ENCODE assay signal across 19 cellular contexts in the genomic region with DNA sequence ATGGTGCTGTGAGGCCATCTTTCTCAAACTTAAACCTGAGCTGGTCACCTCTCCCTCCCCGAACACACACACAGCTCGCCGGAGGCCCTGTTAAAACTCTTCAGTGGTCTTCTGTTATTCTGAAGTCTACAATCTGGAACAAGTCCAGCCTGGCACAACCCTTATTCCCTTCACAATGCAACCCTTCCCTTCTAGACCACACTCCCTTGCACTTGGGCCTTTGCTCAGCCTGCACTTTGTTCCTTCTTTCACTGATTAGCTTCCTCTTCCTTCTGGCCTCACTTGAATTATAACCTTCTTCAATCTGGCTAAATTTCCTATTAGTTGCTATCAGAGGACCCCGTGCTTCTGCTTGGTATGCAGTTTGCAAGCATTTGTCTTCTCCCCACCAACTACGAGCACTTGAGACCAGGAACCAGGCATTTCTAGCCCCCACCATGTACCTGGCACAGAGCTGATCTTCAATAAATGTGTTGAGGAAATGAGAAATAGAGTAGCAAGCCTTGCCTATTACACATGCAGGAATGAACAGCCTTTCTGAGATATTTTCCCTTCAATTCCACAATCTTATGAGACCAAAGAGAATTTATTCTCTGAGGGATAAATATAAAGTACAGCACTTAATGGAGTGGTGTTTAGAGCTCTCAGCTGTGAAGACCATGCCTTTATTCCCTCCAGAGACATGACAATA.
A peak's percentile ranks its signal among the peaks of the same experiment; 100 is the strongest.
DNase-seq lines count a peak whose midpoint lies in the region; ATAC-seq, FAIRE-seq and TF ChIP-seq lines count a peak whose summit lies in the region.
"Had no signal": no experiment of that assay in that cellular context is flagged by ENCODE, and none has a peak within 500 bp of the region (broad histone marks: within the 10 kb centered on the region; RNA-seq: fewer than 3 reads in every experiment).

No MANE protein-coding gene starts in this region.

- H3K4me1 ChIP-seq in HepG2 (ENCODE audit: insufficient read depth, low read length) = peaks cover 31% of the 10 kb centered on the region

- TF ChIP-seq EP300 in HepG2 (IDR thresholded peaks at IDR 0.05; ENCODE audit: low read depth in 2 of 2, low read length in 2 of 2) = no peak
- no peak for TF ChIP-seq EP300 in HepG2 (CRISPR knock-in tag; IDR thresholded peaks at IDR 0.05; ENCODE audit: borderline replicate concordance)

- H3K4me3 Mint-ChIP-seq in stimulated activated naive B cell treated with anti-CD40 and anti-IgM and Interleukin-4, amounts not matched to agents 10 μg/mL and 1 μg/mL and 100 μg/mL, for 72 hours = no peak overlapping the region

- BruUV-seq in HepG2 (replicated peaks; lab: Mats Ljungman, UMichigan) = no TSS peak

- no peak overlapping the region for H3K4me3 ChIP-seq in HepG2 (replicated peaks in 1 of 3; ENCODE audit: insufficient read depth in 1 of 3, low read depth in 2 of 3, low read length in 3 of 3)
- H3K4me3 ChIP-seq: SK-N-MC had no signal

- TF ChIP-seq POLR2A in HepG2 (IDR thresholded peaks at IDR 0.05; ENCODE audit: insufficient read depth in 1 of 2, low read depth in 2 of 2, low read length in 2 of 2) = no peak

- no peaks in the 10 kb centered on the region for H3K9me3 ChIP-seq in HepG2 (ENCODE audit: low read length)
- H3K9me3 ChIP-seq: BE2C had no signal

- peaks cover 0 to 4% of the 10 kb centered on the region in 2 donors for H3K9me3 Mint-ChIP-seq in stimulated activated naive B cell treated with anti-CD40 and anti-IgM and Interleukin-4, amounts not matched to agents 10 μg/mL and 1 μg/mL and 100 μg/mL, for 72 hours

- H3K27ac ChIP-seq in HepG2 (ENCODE audit: extremely low read length, insufficient read depth, low read length) = no peak overlapping the region
- H3K27ac ChIP-seq: KMS-11, SK-N-MC had no signal

- H4K20me1 ChIP-seq in HepG2 (ENCODE audit: insufficient read depth, low read length) = no peaks in the 10 kb centered on the region

- in situ Hi-C loops in HepG2 (cut with HindIII; ENCODE audit: extremely low pct_ligation_motif_present, low pct_unique_long_range_greater_than_20kb) = no loop called here

- CTCF ChIA-PET in HepG2 (lab: Yijun Ruan, JAX; ENCODE audit: low intra/inter-chr PET ratio, low total read pairs) = no interaction called here

- intact Hi-C loops in HepG2 (cut with micrococcal nuclease; ENCODE audit: unreplicated experiment) = no loop called here

- H2AFZ ChIP-seq in HepG2 (ENCODE audit: low read length) = no peak overlapping the region

- H3K4me1 Mint-ChIP-seq in stimulated activated naive B cell treated with anti-CD40 and anti-IgM and Interleukin-4, amounts not matched to agents 10 μg/mL and 1 μg/mL and 100 μg/mL, for 72 hours = no peaks in the 10 kb centered on the region

- WGBS in HepG2 (ENCODE audit: low lambda C conversion rate) = 89% methylated on average over 5 of the region's 5 CpGs

- POLR2A ChIA-PET in HepG2 (lab: Yijun Ruan, JAX) = no interaction called here

- FAIRE-seq in HepG2 (lab: Jason Lieb, UNC) = no peak
- FAIRE-seq: GM19239 had no signal

- peaks cover 5 to 15% of the 10 kb centered on the region in 2 donors for H3K27me3 Mint-ChIP-seq in stimulated activated naive B cell treated with anti-CD40 and anti-IgM and Interleukin-4, amounts not matched to agents 10 μg/mL and 1 μg/mL and 100 μg/mL, for 72 hours

- ATAC-seq in HepG2 = peak; percentile 43
- no peak for ATAC-seq in stimulated activated naive B cell treated with anti-CD40 and anti-IgM and Interleukin-4, amounts not matched to agents 10 μg/mL and 1 μg/mL and 100 μg/mL, for 72 hours (replicated peaks)
- no peak for ATAC-seq in GM19397 (IDR thresholded peaks at IDR 0.05; ENCODE audit: unreplicated experiment)
- ATAC-seq in HG03159 (IDR thresholded peaks at IDR 0.05; ENCODE audit: unreplicated experiment) = no peak
- ATAC-seq in HG03521 (IDR thresholded peaks at IDR 0.05; ENCODE audit: unreplicated experiment) = no peak
- ATAC-seq: PC-3 had no signal

- peak; percentile 72 to 76 for DNase-seq in NOMO-1 (lab: John Stamatoyannopoulos, UW; ENCODE audit: unreplicated experiment in 2 of 2)
- peak; percentile 71 for DNase-seq in SKM-1 treated with dmso at 0.1 percent for 144 hours (lab: John Stamatoyannopoulos, UW; ENCODE audit: unreplicated experiment)
- DNase-seq in HepG2 (ENCODE audit: low spot score) = no peak
- DNase-seq in stimulated activated naive B cell treated with anti-CD40 and anti-IgM and Interleukin-4, amounts not matched to agents 10 μg/mL and 1 μg/mL and 100 μg/mL, for 72 hours = no peak
- DNase-seq: BE2C, H7, NCI-H1694, NCI-H2081 treated with DMSO at 0.1 percent for 48 hours, NCI-H446, NCI-H526, PC-3, RPMI8226, SHP77 had no signal

- TF ChIP-seq CTCF in HepG2 (CRISPR knock-in tag; IDR thresholded peaks at IDR 0.05) = no peak

- no peaks in the 10 kb centered on the region for H3K79me2 ChIP-seq in HepG2 (ENCODE audit: insufficient read depth, low read length)

- no peak overlapping the region for H3K9ac ChIP-seq in HepG2 (ENCODE audit: insufficient read depth, low read depth, low read length)
- H3K9ac ChIP-seq: KMS-11 had no signal

- H3K27me3 ChIP-seq in HepG2 (ENCODE audit: control insufficient read depth in 1 of 2, insufficient read depth in 2 of 2, low read length in 2 of 2) = no peaks in the 10 kb centered on the region
- H3K27me3 ChIP-seq: BE2C had no signal

- H3K36me3 Mint-ChIP-seq in stimulated activated naive B cell treated with anti-CD40 and anti-IgM and Interleukin-4, amounts not matched to agents 10 μg/mL and 1 μg/mL and 100 μg/mL, for 72 hours = no peaks in the 10 kb centered on the region

- H3K27ac Mint-ChIP-seq in stimulated activated naive B cell treated with anti-CD40 and anti-IgM and Interleukin-4, amounts not matched to agents 10 μg/mL and 1 μg/mL and 100 μg/mL, for 72 hours = peak overlapping the region; percentile 2

- TF ChIP-seq RAD21 in HepG2 (CRISPR knock-in tag; IDR thresholded peaks at IDR 0.05) = no peak

- peak overlapping the region; percentile 21 for H3K4me2 ChIP-seq in HepG2 (ENCODE audit: low read depth, low read length)
- H3K4me2 ChIP-seq: KMS-11 had no signal

- peaks cover 1 to 9% of the 10 kb centered on the region in 2 experiments; a peak in 3 of 5 replicates for H3K36me3 ChIP-seq in HepG2 (replicated peaks in 1 of 2; ENCODE audit: control insufficient read depth in 1 of 2, insufficient read depth in 2 of 2, low read length in 2 of 2)
- H3K36me3 ChIP-seq: BE2C had no signal

TF ChIP-seq in HepG2, 621 proteins besides CTCF, POLR2A, EP300 and RAD21:
- TF ChIP-seq NR1H2 (CRISPR knock-in tag; IDR thresholded peaks at IDR 0.05; ENCODE audit: borderline replicate concordance, low read depth) (no peak), HCFC1 (IDR thresholded peaks at IDR 0.05; ENCODE audit: low read depth, low read length) (no peak), MAFF (IDR thresholded peaks at IDR 0.05; ENCODE audit: low read depth, low read length) (no peak), ZNF816 (CRISPR knock-in tag; IDR thresholded peaks at IDR 0.05; ENCODE audit: borderline replicate concordance) (no peak), ETV6 (CRISPR knock-in tag; conservative IDR thresholded peaks at IDR 0.05) (no peak), TOE1 (CRISPR knock-in tag; IDR thresholded peaks at IDR 0.05) (no peak), ZNF878 (CRISPR knock-in tag; IDR thresholded peaks at IDR 0.05) (no peak), SP1 (IDR thresholded peaks at IDR 0.05) (no peak), SP1 (CRISPR knock-in tag; IDR thresholded peaks at IDR 0.05) (no peak)
- TF ChIP-seq, protein P1, sequence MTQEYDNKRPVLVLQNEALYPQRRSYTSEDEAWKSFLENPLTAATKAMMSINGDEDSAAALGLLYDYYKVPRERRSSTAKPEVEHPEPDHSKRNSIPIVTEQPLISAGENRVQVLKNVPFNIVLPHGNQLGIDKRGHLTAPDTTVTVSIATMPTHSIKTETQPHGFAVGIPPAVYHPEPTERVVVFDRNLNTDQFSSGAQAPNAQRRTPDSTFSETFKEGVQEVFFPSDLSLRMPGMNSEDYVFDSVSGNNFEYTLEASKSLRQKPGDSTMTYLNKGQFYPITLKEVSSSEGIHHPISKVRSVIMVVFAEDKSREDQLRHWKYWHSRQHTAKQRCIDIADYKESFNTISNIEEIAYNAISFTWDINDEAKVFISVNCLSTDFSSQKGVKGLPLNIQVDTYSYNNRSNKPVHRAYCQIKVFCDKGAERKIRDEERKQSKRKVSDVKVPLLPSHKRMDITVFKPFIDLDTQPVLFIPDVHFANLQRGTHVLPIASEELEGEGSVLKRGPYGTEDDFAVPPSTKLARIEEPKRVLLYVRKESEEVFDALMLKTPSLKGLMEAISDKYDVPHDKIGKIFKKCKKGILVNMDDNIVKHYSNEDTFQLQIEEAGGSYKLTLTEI (CRISPR knock-in tag; conservative IDR thresholded peaks at IDR 0.05) = no peak
- TF ChIP-seq, protein P2, sequence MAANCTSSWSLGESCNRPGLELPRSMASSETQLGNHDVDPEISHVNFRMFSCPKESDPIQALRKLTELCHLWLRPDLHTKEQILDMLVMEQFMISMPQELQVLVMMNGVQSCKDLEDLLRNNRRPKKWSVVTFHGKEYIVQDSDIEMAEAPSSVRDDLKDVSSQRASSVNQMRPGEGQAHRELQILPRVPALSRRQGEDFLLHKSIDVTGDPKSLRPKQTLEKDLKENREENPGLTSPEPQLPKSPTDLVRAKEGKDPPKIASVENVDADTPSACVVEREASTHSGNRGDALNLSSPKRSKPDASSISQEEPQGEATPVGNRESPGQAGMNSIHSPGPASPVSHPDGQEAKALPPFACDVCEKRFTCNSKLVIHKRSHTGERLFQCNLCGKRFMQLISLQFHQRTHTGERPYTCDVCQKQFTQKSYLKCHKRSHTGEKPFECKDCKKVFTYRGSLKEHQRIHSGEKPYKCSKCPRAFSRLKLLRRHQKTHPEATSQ (CRISPR knock-in tag; IDR thresholded peaks at IDR 0.05; ENCODE audit: borderline replicate concordance) = no peak
- TF ChIP-seq, protein P3, sequence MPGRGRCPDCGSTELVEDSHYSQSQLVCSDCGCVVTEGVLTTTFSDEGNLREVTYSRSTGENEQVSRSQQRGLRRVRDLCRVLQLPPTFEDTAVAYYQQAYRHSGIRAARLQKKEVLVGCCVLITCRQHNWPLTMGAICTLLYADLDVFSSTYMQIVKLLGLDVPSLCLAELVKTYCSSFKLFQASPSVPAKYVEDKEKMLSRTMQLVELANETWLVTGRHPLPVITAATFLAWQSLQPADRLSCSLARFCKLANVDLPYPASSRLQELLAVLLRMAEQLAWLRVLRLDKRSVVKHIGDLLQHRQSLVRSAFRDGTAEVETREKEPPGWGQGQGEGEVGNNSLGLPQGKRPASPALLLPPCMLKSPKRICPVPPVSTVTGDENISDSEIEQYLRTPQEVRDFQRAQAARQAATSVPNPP (CRISPR knock-in tag; IDR thresholded peaks at IDR 0.05) = no peak

Comparison
In these comparisons a context has a peak if more than half of its experiments do, and no peak if none do; other contexts are left out.
1. DNase-seq: peak in NOMO-1 (2 of 2) and SKM-1 treated with dmso at 0.1 percent for 144 hours (single experiment); none in HepG2 (single experiment) and stimulated activated naive B cell treated with anti-CD40 and anti-IgM and Interleukin-4, amounts not matched to agents 10 μg/mL and 1 μg/mL and 100 μg/mL, for 72 hours (single experiment).